Comparison of ENCODE assay signal across 1 cellular context in the genomic region with DNA sequence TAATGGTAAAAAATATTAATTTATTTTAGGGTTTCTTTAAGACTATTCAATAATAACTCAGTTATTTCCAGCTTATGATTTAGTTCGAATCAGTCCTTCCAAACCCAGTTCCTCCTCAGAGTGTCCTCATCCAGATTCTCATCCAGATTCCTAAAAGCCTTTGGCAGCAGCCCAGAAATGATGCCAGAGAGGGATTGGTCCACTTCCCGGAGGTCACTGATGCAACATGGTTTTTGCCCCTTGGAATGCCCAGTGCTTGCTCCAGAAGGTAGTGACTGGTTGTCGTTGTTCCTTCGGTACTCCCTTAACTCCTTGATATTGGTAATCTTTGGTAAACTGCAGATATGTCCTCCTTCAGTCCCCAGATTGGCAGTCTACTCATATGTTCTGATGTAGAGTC.
TF ChIP-seq lines count a peak whose summit lies in the region.

No MANE protein-coding gene starts in this region.

TF ChIP-seq in HepG2, 621 proteins besides CTCF, POLR2A, EP300 and RAD21 (continued from another document):
- TF ChIP-seq FLYWCH1 (CRISPR knock-in tag; IDR thresholded peaks at IDR 0.05) (no peak), MYNN (CRISPR knock-in tag; IDR thresholded peaks at IDR 0.05; ENCODE audit: low read depth) (no peak), RARG (CRISPR knock-in tag; IDR thresholded peaks at IDR 0.05; ENCODE audit: low read depth) (no peak), STAG1 (CRISPR knock-in tag; IDR thresholded peaks at IDR 0.05) (no peak), NAIF1 (CRISPR knock-in tag; IDR thresholded peaks at IDR 0.05; ENCODE audit: borderline replicate concordance) (no peak), KDM2A (CRISPR knock-in tag; IDR thresholded peaks at IDR 0.05; ENCODE audit: borderline replicate concordance, low read depth) (no peak), SOX6 (IDR thresholded peaks at IDR 0.05) (no peak), SOX6 (CRISPR knock-in tag; IDR thresholded peaks at IDR 0.05) (no peak), ZFY (CRISPR knock-in tag; IDR thresholded peaks at IDR 0.05) (no peak), ZNF225 (CRISPR knock-in tag; IDR thresholded peaks at IDR 0.05) (no peak)
- TF ChIP-seq, protein P1, sequence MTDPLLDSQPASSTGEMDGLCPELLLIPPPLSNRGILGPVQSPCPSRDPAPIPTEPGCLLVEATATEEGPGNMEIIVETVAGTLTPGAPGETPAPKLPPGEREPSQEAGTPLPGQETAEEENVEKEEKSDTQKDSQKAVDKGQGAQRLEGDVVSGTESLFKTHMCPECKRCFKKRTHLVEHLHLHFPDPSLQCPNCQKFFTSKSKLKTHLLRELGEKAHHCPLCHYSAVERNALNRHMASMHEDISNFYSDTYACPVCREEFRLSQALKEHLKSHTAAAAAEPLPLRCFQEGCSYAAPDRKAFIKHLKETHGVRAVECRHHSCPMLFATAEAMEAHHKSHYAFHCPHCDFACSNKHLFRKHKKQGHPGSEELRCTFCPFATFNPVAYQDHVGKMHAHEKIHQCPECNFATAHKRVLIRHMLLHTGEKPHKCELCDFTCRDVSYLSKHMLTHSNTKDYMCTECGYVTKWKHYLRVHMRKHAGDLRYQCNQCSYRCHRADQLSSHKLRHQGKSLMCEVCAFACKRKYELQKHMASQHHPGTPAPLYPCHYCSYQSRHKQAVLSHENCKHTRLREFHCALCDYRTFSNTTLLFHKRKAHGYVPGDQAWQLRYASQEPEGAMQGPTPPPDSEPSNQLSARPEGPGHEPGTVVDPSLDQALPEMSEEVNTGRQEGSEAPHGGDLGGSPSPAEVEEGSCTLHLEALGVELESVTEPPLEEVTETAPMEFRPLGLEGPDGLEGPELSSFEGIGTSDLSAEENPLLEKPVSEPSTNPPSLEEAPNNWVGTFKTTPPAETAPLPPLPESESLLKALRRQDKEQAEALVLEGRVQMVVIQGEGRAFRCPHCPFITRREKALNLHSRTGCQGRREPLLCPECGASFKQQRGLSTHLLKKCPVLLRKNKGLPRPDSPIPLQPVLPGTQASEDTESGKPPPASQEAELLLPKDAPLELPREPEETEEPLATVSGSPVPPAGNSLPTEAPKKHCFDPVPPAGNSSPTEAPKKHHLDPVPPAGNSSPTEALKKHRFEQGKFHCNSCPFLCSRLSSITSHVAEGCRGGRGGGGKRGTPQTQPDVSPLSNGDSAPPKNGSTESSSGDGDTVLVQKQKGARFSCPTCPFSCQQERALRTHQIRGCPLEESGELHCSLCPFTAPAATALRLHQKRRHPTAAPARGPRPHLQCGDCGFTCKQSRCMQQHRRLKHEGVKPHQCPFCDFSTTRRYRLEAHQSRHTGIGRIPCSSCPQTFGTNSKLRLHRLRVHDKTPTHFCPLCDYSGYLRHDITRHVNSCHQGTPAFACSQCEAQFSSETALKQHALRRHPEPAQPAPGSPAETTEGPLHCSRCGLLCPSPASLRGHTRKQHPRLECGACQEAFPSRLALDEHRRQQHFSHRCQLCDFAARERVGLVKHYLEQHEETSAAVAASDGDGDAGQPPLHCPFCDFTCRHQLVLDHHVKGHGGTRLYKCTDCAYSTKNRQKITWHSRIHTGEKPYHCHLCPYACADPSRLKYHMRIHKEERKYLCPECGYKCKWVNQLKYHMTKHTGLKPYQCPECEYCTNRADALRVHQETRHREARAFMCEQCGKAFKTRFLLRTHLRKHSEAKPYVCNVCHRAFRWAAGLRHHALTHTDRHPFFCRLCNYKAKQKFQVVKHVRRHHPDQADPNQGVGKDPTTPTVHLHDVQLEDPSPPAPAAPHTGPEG (CRISPR knock-in tag; IDR thresholded peaks at IDR 0.05) = no peak
